ENCODE assay signal across 28 cellular contexts in the genomic region with DNA sequence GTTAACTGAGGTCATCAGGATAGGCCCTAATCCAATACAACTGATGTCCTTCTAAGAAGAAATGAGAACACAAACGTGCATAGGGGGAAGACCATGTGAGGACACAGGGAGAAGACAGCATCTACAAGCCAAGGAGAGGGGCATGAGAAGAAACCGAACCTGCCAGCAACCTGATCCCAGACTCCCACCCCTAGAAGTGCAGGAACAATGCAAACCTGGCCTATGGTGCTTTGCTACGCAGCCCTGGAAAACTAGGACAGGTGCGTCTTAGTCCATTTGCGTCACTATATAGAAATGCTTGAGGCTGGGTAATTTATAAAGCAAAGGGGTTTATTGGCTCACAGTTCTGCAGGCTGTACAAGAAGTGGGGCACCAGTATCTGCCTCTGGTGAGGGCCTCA.
"Had no signal": no experiment of that assay in that cellular context is flagged by ENCODE, and none has a peak within 500 bp of the region (broad histone marks: within the 10 kb centered on the region; RNA-seq: fewer than 3 reads in every experiment).

No MANE protein-coding gene starts in this region.

- H3K4me1 ChIP-seq: pancreas, psoas muscle, right lobe of liver, stomach, transverse colon, upper lobe of right lung, uterus had no signal

- H3K4me3 Mint-ChIP-seq: naive thymus-derived CD8-positive, alpha-beta T cell; natural killer cell treated with Interleukin-12 subunit alpha and Interleukin-12 subunit beta and Interleukin-15 and Interleukin-18, amount 100 ng/mL, for 72 hours; nephron progenitor cell; neural crest cell; stimulated activated effector memory CD8-positive, alpha-beta T cell treated with anti-CD3 and anti-CD28 coated beads, Interleukin-12 subunit alpha, Interleukin-12 subunit beta, amount 100 ng/mL, for 72 hours; stimulated activated naive B cell treated with anti-CD40 and anti-IgM and Interleukin-4, amounts not matched to agents 10 μg/mL and 1 μg/mL and 100 μg/mL, for 72 hours; stimulated activated naive CD8-positive, alpha-beta T cell treated with anti-CD3 and anti-CD28 coated beads, Interleukin-15, Interleukin-2, amounts not matched to agents 100 ng/mL and 50 ng/mL, for 24 hours; type B pancreatic cell had no signal

- H3K27me3 ChIP-seq: pancreas, right lobe of liver, stomach, tibial artery, transverse colon, upper lobe of right lung, uterus had no signal

- H3K9me3 Mint-ChIP-seq: naive thymus-derived CD8-positive, alpha-beta T cell; nephron progenitor cell; neural crest cell; stimulated activated effector memory CD8-positive, alpha-beta T cell treated with anti-CD3 and anti-CD28 coated beads, Interleukin-12 subunit alpha, Interleukin-12 subunit beta, amount 100 ng/mL, for 72 hours; stimulated activated naive CD8-positive, alpha-beta T cell treated with anti-CD3 and anti-CD28 coated beads, Interleukin-15, Interleukin-2, amounts not matched to agents 100 ng/mL and 50 ng/mL, for 24 hours; type B pancreatic cell had no signal

- DNase-seq: naive B cell; naive thymus-derived CD8-positive, alpha-beta T cell; nephron progenitor cell; nucleus accumbens; psoas muscle; right cardiac atrium; right lobe of liver; stimulated activated CD4-positive, alpha-beta T cell treated with anti-CD3 and anti-CD28 coated beads, Interleukin-15, amount 100 ng/mL, for 24 hours; stimulated activated CD4-positive, alpha-beta T cell treated with anti-CD3 and anti-CD28 coated beads, Interleukin-2, amount 100 ng/mL, for 24 hours; stimulated activated CD4-positive, alpha-beta T cell treated with anti-CD3 and anti-CD28 coated beads, Interleukin-2, amount 100 ng/mL, for 48 hours; stimulated activated CD4-positive, alpha-beta T cell treated with anti-CD3 and anti-CD28 coated beads, Interleukin-4, amount 100 ng/mL, for 24 hours; stimulated activated naive B cell treated with anti-CD40 and anti-IgM and Interleukin-4, amounts not matched to agents 10 μg/mL and 1 μg/mL and 100 μg/mL, for 72 hours; stimulated activated naive CD4-positive, alpha-beta T cell treated with Interleukin-2 at 50 U/mL for 16 hours; stomach; tibial artery; transverse colon; upper lobe of right lung; uterus had no signal

- H3K27ac ChIP-seq: neutrophil, pancreas, psoas muscle, right lobe of liver, skin epidermis, stomach, thoracic aorta, tibial artery, transverse colon, upper lobe of right lung, uterus had no signal

- H3K4me3 ChIP-seq: pancreas, psoas muscle, right lobe of liver, skin epidermis, smooth muscle cell, stomach, thoracic aorta, tibial artery, transverse colon, upper lobe of right lung, uterus had no signal

- H3K27ac Mint-ChIP-seq: naive B cell; naive thymus-derived CD8-positive, alpha-beta T cell; natural killer cell treated with Interleukin-12 subunit alpha and Interleukin-12 subunit beta and Interleukin-15 and Interleukin-18, amount 100 ng/mL, for 72 hours; nephron progenitor cell; stimulated activated effector memory CD8-positive, alpha-beta T cell treated with anti-CD3 and anti-CD28 coated beads, Interleukin-12 subunit alpha, Interleukin-12 subunit beta, amount 100 ng/mL, for 72 hours; stimulated activated naive B cell treated with anti-CD40 and anti-IgM and Interleukin-4, amounts not matched to agents 10 μg/mL and 1 μg/mL and 100 μg/mL, for 72 hours; stimulated activated naive CD8-positive, alpha-beta T cell treated with anti-CD3 and anti-CD28 coated beads, Interleukin-15, Interleukin-2, amounts not matched to agents 100 ng/mL and 50 ng/mL, for 24 hours; type B pancreatic cell had no signal

- ATAC-seq: naive thymus-derived CD8-positive, alpha-beta T cell; natural killer cell treated with Interleukin-12 subunit alpha and Interleukin-12 subunit beta and Interleukin-15 and Interleukin-18, amount 100 ng/mL, for 72 hours; pancreas; psoas muscle; right lobe of liver; stimulated activated effector memory CD8-positive, alpha-beta T cell treated with anti-CD3 and anti-CD28 coated beads, Interleukin-12 subunit alpha, Interleukin-12 subunit beta, amount 100 ng/mL, for 72 hours; stimulated activated naive B cell treated with anti-CD40 and anti-IgM and Interleukin-4, amounts not matched to agents 10 μg/mL and 1 μg/mL and 100 μg/mL, for 72 hours; upper lobe of right lung had no signal

- H3K36me3 ChIP-seq: neutrophil, pancreas, right lobe of liver, stomach, thoracic aorta, tibial artery, transverse colon, upper lobe of right lung, uterus had no signal

- H3K4me1 Mint-ChIP-seq: naive B cell; neural crest cell; stimulated activated effector memory CD8-positive, alpha-beta T cell treated with anti-CD3 and anti-CD28 coated beads, Interleukin-12 subunit alpha, Interleukin-12 subunit beta, amount 100 ng/mL, for 72 hours; stimulated activated naive B cell treated with anti-CD40 and anti-IgM and Interleukin-4, amounts not matched to agents 10 μg/mL and 1 μg/mL and 100 μg/mL, for 72 hours had no signal

- H3K9me3 ChIP-seq: neutrophil, pancreas, psoas muscle, right lobe of liver, stomach, thoracic aorta, tibial artery, transverse colon, upper lobe of right lung, uterus had no signal

- H3K36me3 Mint-ChIP-seq: naive B cell; naive thymus-derived CD8-positive, alpha-beta T cell; natural killer cell treated with Interleukin-12 subunit alpha and Interleukin-12 subunit beta and Interleukin-15 and Interleukin-18, amount 100 ng/mL, for 72 hours; stimulated activated effector memory CD8-positive, alpha-beta T cell treated with anti-CD3 and anti-CD28 coated beads, Interleukin-12 subunit alpha, Interleukin-12 subunit beta, amount 100 ng/mL, for 72 hours; stimulated activated naive B cell treated with anti-CD40 and anti-IgM and Interleukin-4, amounts not matched to agents 10 μg/mL and 1 μg/mL and 100 μg/mL, for 72 hours; type B pancreatic cell had no signal
